7 cellular contexts compared by ENCODE assay signal in the genomic region with DNA sequence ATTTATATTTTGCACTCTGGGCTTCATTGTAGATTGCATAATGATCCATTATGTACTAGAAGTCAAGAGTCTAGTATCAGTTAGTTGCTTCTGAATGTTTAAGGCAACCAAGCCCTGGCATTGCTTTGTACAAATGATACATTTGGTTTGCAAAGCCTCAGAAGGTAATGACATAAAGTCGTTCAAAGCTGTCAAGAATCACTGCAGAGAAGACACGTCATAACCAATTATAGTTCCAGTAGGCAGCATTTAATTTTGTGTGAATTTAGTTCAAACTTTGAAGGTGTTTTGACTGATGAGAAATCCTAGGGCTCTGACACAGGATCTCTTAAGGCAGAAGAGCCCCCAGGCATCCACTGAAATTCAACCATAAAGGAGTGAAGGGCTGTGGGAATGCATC.
"Had no signal": no experiment of that assay in that cellular context is flagged by ENCODE, and none has a peak within 500 bp of the region (broad histone marks: within the 10 kb centered on the region; RNA-seq: fewer than 3 reads in every experiment).

No MANE protein-coding gene starts in this region.

- DNase-seq: H7, HFFc6, IMR-90 had no signal

- H3K9me3 ChIP-seq: HAP-1 had no signal

- ATAC-seq: GM23338, HCT116, K562 had no signal

- H2AFZ ChIP-seq: GM23338 had no signal

- H3K4me3 ChIP-seq: GM23338, HAP-1, K562 had no signal

- H3K36me3 ChIP-seq: HAP-1 had no signal

- H3K4me2 ChIP-seq: GM23338 had no signal
